In genomic region chr19:7873304-7874079, GRCh38 we compare ENCODE assay signal across 2 cellular contexts.
TF ChIP-seq lines count a peak whose summit lies in the region.

No MANE protein-coding gene starts in this region.

TF ChIP-seq in SK-N-SH, 30 proteins besides CTCF, POLR2A, EP300 and RAD21:
- TF ChIP-seq ZBTB33 (IDR thresholded peaks at IDR 0.05; ENCODE audit: borderline replicate concordance, low read depth) (no peak), TAF1 (IDR thresholded peaks at IDR 0.05; ENCODE audit: borderline replicate concordance, low read depth, low read length) (no peak), GABPA (IDR thresholded peaks at IDR 0.05; ENCODE audit: low read depth) (no peak), ELF1 (IDR thresholded peaks at IDR 0.05) (no peak), SIN3A (IDR thresholded peaks at IDR 0.05; ENCODE audit: borderline replicate concordance, low read depth, low read length) (no peak), USF1 (IDR thresholded peaks at IDR 0.05; ENCODE audit: borderline replicate concordance, low read depth) (no peak), EZH2phosphoT487 (IDR thresholded peaks at IDR 0.05; ENCODE audit: borderline replicate concordance, low read depth) (no peak), MEF2A (IDR thresholded peaks at IDR 0.05; ENCODE audit: borderline replicate concordance, low read depth) (no peak), MXI1 (IDR thresholded peaks at IDR 0.05; ENCODE audit: low read depth, low read length) (no peak), SMC3 (IDR thresholded peaks at IDR 0.05; ENCODE audit: low read depth, low read length) (no peak)
TF ChIP-seq in SK-N-SH: peak in this region for 0.

TF ChIP-seq in SK-N-SH treated with all-trans-retinoic acid at 6 μM for 48 hours, 23 proteins besides CTCF, POLR2A, EP300 and RAD21:
- no peak for TF ChIP-seq TSHZ2 (CRISPR knock-in tag; IDR thresholded peaks at IDR 0.05)
- no peak for TF ChIP-seq CSRNP3 (CRISPR knock-in tag; IDR thresholded peaks at IDR 0.05)
- no peak for TF ChIP-seq RARB (CRISPR knock-in tag; IDR thresholded peaks at IDR 0.05)
- no peak for TF ChIP-seq GLIS3 (CRISPR knock-in tag; IDR thresholded peaks at IDR 0.05)
- TF ChIP-seq BACH2 (CRISPR knock-in tag; IDR thresholded peaks at IDR 0.05; ENCODE audit: borderline replicate concordance): no peak
- TF ChIP-seq TCF4 (CRISPR knock-in tag; IDR thresholded peaks at IDR 0.05; ENCODE audit: borderline replicate concordance): no peak
- no peak for TF ChIP-seq POU6F1 (CRISPR knock-in tag; IDR thresholded peaks at IDR 0.05; ENCODE audit: borderline replicate concordance, low read depth)
- no peak for TF ChIP-seq ZNF8 (CRISPR knock-in tag; IDR thresholded peaks at IDR 0.05)
- no peak for TF ChIP-seq ZNF565 (CRISPR knock-in tag; conservative IDR thresholded peaks at IDR 0.05; ENCODE audit: low read depth)
- no peak for TF ChIP-seq ISL1 (CRISPR knock-in tag; IDR thresholded peaks at IDR 0.05)
- no peak for TF ChIP-seq TOX (CRISPR knock-in tag; IDR thresholded peaks at IDR 0.05; ENCODE audit: borderline replicate concordance)
- TF ChIP-seq ZFP3 (CRISPR knock-in tag; IDR thresholded peaks at IDR 0.05): no peak
- no peak for TF ChIP-seq PPARA (CRISPR knock-in tag; IDR thresholded peaks at IDR 0.05; ENCODE audit: borderline replicate concordance)
- no peak for TF ChIP-seq ZFP30 (CRISPR knock-in tag; IDR thresholded peaks at IDR 0.05)
- TF ChIP-seq ARNTL (CRISPR knock-in tag; IDR thresholded peaks at IDR 0.05; ENCODE audit: borderline replicate concordance, low read depth): no peak
- no peak for TF ChIP-seq SNAI2 (CRISPR knock-in tag; IDR thresholded peaks at IDR 0.05)
- no peak for TF ChIP-seq OSR1 (CRISPR knock-in tag; IDR thresholded peaks at IDR 0.05)
- TF ChIP-seq ESRRG (CRISPR knock-in tag; IDR thresholded peaks at IDR 0.05): no peak
- no peak for TF ChIP-seq PATZ1 (CRISPR knock-in tag; IDR thresholded peaks at IDR 0.05; ENCODE audit: borderline replicate concordance)
- TF ChIP-seq CSDC2 (CRISPR knock-in tag; IDR thresholded peaks at IDR 0.05): no peak
